ENCODE assay signal across 1 cellular context in genomic region chr9:129111762-129112151, GRCh38.
A peak's percentile ranks its signal among the peaks of the same experiment; 100 is the strongest.
TF ChIP-seq lines count a peak whose summit lies in the region.

No MANE protein-coding gene starts in this region.

TF ChIP-seq in HepG2, 621 proteins besides CTCF, POLR2A, EP300 and RAD21 (continued from another document):
- TF ChIP-seq KDM5B (CRISPR knock-in tag; IDR thresholded peaks at IDR 0.05; ENCODE audit: borderline replicate concordance): peak; percentile 22; the same call in 1 of the 2 replicates
- TF ChIP-seq ZNF552 (CRISPR knock-in tag; IDR thresholded peaks at IDR 0.05; ENCODE audit: borderline replicate concordance): no peak; the same call in 1 of the 2 replicates
- 0 out of 2 replicates have a peak, but pooled peaks have one; percentile 14 for TF ChIP-seq HDAC1 (CRISPR knock-in tag; IDR thresholded peaks at IDR 0.05)
- peak; percentile 54; the same call in 1 of the 2 replicates for TF ChIP-seq MXD1 (CRISPR knock-in tag; IDR thresholded peaks at IDR 0.05)
- no peak for TF ChIP-seq TOPORS (CRISPR knock-in tag; IDR thresholded peaks at IDR 0.05)
- 0 out of 2 replicates have a peak, but pooled peaks have one; percentile 29 for TF ChIP-seq ZBTB37 (CRISPR knock-in tag; IDR thresholded peaks at IDR 0.05)
- TF ChIP-seq ZNF619 (CRISPR knock-in tag; IDR thresholded peaks at IDR 0.05): no peak
- peak; percentile 12; the same call in 1 of the 2 replicates for TF ChIP-seq ZNF501 (CRISPR knock-in tag; IDR thresholded peaks at IDR 0.05)
- TF ChIP-seq ZNF687 (CRISPR knock-in tag; IDR thresholded peaks at IDR 0.05): peak; percentile 21; the same call in 1 of the 2 replicates
